ENCODE assay signal across 1 cellular context in the genomic region with DNA sequence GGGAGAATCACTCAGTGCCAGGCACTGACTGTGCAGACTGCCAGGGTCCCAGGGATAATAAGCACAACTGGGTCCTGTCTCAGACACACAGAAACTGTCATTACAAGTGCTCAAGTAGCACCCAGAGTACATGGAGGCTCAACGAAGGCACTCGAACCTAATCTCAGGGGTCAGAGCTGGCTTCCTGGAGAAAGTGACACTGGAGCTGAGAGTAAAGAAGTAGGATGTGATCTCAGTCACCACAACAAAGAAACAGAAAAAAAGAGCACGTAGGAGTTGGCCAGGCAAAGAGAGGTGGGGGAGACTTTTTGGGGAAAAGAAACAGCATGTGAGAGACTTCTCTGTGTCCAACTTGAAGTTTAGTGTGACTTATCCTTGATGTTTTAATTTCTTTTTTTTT.
TF ChIP-seq lines count a peak whose summit lies in the region.

No MANE protein-coding gene starts in this region.

TF ChIP-seq in GM12878, 131 proteins besides CTCF, POLR2A, EP300 and RAD21 (continues in another document):
- no peak for TF ChIP-seq NFYA (IDR thresholded peaks at IDR 0.05; ENCODE audit: borderline replicate concordance, low read depth, low read length)
- TF ChIP-seq IKZF1 (conservative IDR thresholded peaks at IDR 0.05), result no peak
- no peak for TF ChIP-seq BMI1 (IDR thresholded peaks at IDR 0.05; ENCODE audit: borderline replicate concordance)
- no peak for TF ChIP-seq SUZ12 (IDR thresholded peaks at IDR 0.05; ENCODE audit: unreplicated experiment)
- TF ChIP-seq KAT2A (conservative IDR thresholded peaks at IDR 0.05; ENCODE audit: control insufficient read depth, low read depth, low read length), result no peak
- TF ChIP-seq ATF7 (IDR thresholded peaks at IDR 0.05; ENCODE audit: low read depth), result no peak
- no peak for TF ChIP-seq PML (IDR thresholded peaks at IDR 0.05; ENCODE audit: low read length)
- TF ChIP-seq TCF12 (IDR thresholded peaks at IDR 0.05; ENCODE audit: low read depth, low read length), result no peak
- peak; percentile 53; the same call in 1 of the 2 replicates for TF ChIP-seq NFIC (IDR thresholded peaks at IDR 0.05; ENCODE audit: low read depth, low read length)
- no peak for TF ChIP-seq ZNF274 (IDR thresholded peaks at IDR 0.05; ENCODE audit: insufficient read depth, insufficient read length)
- TF ChIP-seq SREBF1 (IDR thresholded peaks at IDR 0.05; ENCODE audit: low read length), result no peak
- TF ChIP-seq HDGF (IDR thresholded peaks at IDR 0.05), result no peak
- TF ChIP-seq NRF1 (conservative IDR thresholded peaks at IDR 0.05; ENCODE audit: low read depth, low read length), result no peak
- no peak for TF ChIP-seq RELA (IDR thresholded peaks at IDR 0.05; ENCODE audit: borderline replicate concordance, partially characterized antibody)
- peak; percentile 32; the same call in 1 of the 2 replicates for TF ChIP-seq CREM (IDR thresholded peaks at IDR 0.05; ENCODE audit: low read depth)
- TF ChIP-seq TCF7 (IDR thresholded peaks at IDR 0.05; ENCODE audit: borderline replicate concordance), result peak; percentile 99
- TF ChIP-seq JUNB (IDR thresholded peaks at IDR 0.05), result 0 out of 2 replicates have a peak, but pooled peaks have one; percentile 12
- peak; percentile 50; the same call in 1 of the 2 replicates for TF ChIP-seq CREB1 (IDR thresholded peaks at IDR 0.05; ENCODE audit: low read depth)
- no peak for TF ChIP-seq RB1 (IDR thresholded peaks at IDR 0.05; ENCODE audit: borderline replicate concordance)
- TF ChIP-seq SMC3 (IDR thresholded peaks at IDR 0.05; ENCODE audit: borderline replicate concordance, low read length), result no peak
- TF ChIP-seq CHD2 (IDR thresholded peaks at IDR 0.05; ENCODE audit: borderline replicate concordance, low read depth, low read length), result no peak
- peak; percentile 70 for TF ChIP-seq EED (IDR thresholded peaks at IDR 0.05; ENCODE audit: low read depth)
- TF ChIP-seq ZSCAN29 (IDR thresholded peaks at IDR 0.05), result no peak
- peak; percentile 91 for TF ChIP-seq RUNX3 (IDR thresholded peaks at IDR 0.05; ENCODE audit: low read length)
- TF ChIP-seq HDAC6 (IDR thresholded peaks at IDR 0.05; ENCODE audit: unreplicated experiment), result no peak
- TF ChIP-seq, protein P1, sequence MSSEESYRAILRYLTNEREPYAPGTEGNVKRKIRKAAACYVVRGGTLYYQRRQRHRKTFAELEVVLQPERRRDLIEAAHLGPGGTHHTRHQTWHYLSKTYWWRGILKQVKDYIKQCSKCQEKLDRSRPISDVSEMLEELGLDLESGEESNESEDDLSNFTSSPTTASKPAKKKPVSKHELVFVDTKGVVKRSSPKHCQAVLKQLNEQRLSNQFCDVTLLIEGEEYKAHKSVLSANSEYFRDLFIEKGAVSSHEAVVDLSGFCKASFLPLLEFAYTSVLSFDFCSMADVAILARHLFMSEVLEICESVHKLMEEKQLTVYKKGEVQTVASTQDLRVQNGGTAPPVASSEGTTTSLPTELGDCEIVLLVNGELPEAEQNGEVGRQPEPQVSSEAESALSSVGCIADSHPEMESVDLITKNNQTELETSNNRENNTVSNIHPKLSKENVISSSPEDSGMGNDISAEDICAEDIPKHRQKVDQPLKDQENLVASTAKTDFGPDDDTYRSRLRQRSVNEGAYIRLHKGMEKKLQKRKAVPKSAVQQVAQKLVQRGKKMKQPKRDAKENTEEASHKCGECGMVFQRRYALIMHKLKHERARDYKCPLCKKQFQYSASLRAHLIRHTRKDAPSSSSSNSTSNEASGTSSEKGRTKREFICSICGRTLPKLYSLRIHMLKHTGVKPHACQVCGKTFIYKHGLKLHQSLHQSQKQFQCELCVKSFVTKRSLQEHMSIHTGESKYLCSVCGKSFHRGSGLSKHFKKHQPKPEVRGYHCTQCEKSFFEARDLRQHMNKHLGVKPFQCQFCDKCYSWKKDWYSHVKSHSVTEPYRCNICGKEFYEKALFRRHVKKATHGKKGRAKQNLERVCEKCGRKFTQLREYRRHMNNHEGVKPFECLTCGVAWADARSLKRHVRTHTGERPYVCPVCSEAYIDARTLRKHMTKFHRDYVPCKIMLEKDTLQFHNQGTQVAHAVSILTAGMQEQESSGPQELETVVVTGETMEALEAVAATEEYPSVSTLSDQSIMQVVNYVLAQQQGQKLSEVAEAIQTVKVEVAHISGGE (CRISPR knock-in tag; IDR thresholded peaks at IDR 0.05), result no peak
- no peak for TF ChIP-seq HDAC2 (IDR thresholded peaks at IDR 0.05)
- TF ChIP-seq CHD4 (IDR thresholded peaks at IDR 0.05), result no peak
- TF ChIP-seq, protein P2, sequence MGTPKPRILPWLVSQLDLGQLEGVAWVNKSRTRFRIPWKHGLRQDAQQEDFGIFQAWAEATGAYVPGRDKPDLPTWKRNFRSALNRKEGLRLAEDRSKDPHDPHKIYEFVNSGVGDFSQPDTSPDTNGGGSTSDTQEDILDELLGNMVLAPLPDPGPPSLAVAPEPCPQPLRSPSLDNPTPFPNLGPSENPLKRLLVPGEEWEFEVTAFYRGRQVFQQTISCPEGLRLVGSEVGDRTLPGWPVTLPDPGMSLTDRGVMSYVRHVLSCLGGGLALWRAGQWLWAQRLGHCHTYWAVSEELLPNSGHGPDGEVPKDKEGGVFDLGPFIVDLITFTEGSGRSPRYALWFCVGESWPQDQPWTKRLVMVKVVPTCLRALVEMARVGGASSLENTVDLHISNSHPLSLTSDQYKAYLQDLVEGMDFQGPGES (IDR thresholded peaks at IDR 0.05), result no peak
- TF ChIP-seq, protein P3, sequence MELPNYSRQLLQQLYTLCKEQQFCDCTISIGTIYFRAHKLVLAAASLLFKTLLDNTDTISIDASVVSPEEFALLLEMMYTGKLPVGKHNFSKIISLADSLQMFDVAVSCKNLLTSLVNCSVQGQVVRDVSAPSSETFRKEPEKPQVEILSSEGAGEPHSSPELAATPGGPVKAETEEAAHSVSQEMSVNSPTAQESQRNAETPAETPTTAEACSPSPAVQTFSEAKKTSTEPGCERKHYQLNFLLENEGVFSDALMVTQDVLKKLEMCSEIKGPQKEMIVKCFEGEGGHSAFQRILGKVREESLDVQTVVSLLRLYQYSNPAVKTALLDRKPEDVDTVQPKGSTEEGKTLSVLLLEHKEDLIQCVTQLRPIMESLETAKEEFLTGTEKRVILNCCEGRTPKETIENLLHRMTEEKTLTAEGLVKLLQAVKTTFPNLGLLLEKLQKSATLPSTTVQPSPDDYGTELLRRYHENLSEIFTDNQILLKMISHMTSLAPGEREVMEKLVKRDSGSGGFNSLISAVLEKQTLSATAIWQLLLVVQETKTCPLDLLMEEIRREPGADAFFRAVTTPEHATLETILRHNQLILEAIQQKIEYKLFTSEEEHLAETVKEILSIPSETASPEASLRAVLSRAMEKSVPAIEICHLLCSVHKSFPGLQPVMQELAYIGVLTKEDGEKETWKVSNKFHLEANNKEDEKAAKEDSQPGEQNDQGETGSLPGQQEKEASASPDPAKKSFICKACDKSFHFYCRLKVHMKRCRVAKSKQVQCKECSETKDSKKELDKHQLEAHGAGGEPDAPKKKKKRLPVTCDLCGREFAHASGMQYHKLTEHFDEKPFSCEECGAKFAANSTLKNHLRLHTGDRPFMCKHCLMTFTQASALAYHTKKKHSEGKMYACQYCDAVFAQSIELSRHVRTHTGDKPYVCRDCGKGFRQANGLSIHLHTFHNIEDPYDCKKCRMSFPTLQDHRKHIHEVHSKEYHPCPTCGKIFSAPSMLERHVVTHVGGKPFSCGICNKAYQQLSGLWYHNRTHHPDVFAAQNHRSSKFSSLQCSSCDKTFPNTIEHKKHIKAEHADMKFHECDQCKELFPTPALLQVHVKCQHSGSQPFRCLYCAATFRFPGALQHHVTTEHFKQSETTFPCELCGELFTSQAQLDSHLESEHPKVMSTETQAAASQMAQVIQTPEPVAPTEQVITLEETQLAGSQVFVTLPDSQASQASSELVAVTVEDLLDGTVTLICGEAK (IDR thresholded peaks at IDR 0.05; ENCODE audit: borderline replicate concordance), result no peak
- TF ChIP-seq CBFB (IDR thresholded peaks at IDR 0.05; ENCODE audit: low read depth), result peak; percentile 66
- TF ChIP-seq, protein P4, sequence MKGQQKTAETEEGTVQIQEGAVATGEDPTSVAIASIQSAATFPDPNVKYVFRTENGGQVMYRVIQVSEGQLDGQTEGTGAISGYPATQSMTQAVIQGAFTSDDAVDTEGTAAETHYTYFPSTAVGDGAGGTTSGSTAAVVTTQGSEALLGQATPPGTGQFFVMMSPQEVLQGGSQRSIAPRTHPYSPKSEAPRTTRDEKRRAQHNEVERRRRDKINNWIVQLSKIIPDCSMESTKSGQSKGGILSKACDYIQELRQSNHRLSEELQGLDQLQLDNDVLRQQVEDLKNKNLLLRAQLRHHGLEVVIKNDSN (IDR thresholded peaks at IDR 0.05; ENCODE audit: borderline replicate concordance, extremely low read length, insufficient read depth, low read depth, low read length), result no peak
- TF ChIP-seq SIX5 (IDR thresholded peaks at IDR 0.05; ENCODE audit: low read depth, low read length, severe bottlenecking), result no peak
- TF ChIP-seq FOS (IDR thresholded peaks at IDR 0.05; ENCODE audit: borderline replicate concordance, extremely low read depth, insufficient read length), result no peak
- TF ChIP-seq, protein P5, sequence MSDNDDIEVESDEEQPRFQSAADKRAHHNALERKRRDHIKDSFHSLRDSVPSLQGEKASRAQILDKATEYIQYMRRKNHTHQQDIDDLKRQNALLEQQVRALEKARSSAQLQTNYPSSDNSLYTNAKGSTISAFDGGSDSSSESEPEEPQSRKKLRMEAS (IDR thresholded peaks at IDR 0.05; ENCODE audit: low read depth, low read length), result no peak
- TF ChIP-seq, protein P6, sequence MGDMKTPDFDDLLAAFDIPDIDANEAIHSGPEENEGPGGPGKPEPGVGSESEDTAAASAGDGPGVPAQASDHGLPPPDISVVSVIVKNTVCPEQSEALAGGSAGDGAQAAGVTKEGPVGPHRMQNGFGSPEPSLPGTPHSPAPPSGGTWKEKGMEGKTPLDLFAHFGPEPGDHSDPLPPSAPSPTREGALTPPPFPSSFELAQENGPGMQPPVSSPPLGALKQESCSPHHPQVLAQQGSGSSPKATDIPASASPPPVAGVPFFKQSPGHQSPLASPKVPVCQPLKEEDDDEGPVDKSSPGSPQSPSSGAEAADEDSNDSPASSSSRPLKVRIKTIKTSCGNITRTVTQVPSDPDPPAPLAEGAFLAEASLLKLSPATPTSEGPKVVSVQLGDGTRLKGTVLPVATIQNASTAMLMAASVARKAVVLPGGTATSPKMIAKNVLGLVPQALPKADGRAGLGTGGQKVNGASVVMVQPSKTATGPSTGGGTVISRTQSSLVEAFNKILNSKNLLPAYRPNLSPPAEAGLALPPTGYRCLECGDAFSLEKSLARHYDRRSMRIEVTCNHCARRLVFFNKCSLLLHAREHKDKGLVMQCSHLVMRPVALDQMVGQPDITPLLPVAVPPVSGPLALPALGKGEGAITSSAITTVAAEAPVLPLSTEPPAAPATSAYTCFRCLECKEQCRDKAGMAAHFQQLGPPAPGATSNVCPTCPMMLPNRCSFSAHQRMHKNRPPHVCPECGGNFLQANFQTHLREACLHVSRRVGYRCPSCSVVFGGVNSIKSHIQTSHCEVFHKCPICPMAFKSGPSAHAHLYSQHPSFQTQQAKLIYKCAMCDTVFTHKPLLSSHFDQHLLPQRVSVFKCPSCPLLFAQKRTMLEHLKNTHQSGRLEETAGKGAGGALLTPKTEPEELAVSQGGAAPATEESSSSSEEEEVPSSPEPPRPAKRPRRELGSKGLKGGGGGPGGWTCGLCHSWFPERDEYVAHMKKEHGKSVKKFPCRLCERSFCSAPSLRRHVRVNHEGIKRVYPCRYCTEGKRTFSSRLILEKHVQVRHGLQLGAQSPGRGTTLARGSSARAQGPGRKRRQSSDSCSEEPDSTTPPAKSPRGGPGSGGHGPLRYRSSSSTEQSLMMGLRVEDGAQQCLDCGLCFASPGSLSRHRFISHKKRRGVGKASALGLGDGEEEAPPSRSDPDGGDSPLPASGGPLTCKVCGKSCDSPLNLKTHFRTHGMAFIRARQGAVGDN (IDR thresholded peaks at IDR 0.05), result no peak
- TF ChIP-seq MYB (IDR thresholded peaks at IDR 0.05; ENCODE audit: borderline replicate concordance, low read depth, low read length), result no peak
- no peak for TF ChIP-seq ZNF217 (IDR thresholded peaks at IDR 0.05)
- TF ChIP-seq, protein P7, sequence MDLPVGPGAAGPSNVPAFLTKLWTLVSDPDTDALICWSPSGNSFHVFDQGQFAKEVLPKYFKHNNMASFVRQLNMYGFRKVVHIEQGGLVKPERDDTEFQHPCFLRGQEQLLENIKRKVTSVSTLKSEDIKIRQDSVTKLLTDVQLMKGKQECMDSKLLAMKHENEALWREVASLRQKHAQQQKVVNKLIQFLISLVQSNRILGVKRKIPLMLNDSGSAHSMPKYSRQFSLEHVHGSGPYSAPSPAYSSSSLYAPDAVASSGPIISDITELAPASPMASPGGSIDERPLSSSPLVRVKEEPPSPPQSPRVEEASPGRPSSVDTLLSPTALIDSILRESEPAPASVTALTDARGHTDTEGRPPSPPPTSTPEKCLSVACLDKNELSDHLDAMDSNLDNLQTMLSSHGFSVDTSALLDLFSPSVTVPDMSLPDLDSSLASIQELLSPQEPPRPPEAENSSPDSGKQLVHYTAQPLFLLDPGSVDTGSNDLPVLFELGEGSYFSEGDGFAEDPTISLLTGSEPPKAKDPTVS (IDR thresholded peaks at IDR 0.05; ENCODE audit: low read depth, low read length), result no peak
- TF ChIP-seq, protein P8, sequence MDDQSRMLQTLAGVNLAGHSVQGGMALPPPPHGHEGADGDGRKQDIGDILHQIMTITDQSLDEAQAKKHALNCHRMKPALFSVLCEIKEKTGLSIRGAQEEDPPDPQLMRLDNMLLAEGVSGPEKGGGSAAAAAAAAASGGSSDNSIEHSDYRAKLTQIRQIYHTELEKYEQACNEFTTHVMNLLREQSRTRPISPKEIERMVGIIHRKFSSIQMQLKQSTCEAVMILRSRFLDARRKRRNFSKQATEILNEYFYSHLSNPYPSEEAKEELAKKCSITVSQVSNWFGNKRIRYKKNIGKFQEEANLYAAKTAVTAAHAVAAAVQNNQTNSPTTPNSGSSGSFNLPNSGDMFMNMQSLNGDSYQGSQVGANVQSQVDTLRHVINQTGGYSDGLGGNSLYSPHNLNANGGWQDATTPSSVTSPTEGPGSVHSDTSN (IDR thresholded peaks at IDR 0.05; ENCODE audit: insufficient replicate concordance, low read depth, low read length), result no peak
- TF ChIP-seq, protein P9, sequence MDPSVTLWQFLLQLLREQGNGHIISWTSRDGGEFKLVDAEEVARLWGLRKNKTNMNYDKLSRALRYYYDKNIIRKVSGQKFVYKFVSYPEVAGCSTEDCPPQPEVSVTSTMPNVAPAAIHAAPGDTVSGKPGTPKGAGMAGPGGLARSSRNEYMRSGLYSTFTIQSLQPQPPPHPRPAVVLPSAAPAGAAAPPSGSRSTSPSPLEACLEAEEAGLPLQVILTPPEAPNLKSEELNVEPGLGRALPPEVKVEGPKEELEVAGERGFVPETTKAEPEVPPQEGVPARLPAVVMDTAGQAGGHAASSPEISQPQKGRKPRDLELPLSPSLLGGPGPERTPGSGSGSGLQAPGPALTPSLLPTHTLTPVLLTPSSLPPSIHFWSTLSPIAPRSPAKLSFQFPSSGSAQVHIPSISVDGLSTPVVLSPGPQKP (IDR thresholded peaks at IDR 0.05; ENCODE audit: low read depth, low read length), result no peak
- TF ChIP-seq RCOR1 (conservative IDR thresholded peaks at IDR 0.05; ENCODE audit: low read depth, low read length), result no peak
